In the genomic region with DNA sequence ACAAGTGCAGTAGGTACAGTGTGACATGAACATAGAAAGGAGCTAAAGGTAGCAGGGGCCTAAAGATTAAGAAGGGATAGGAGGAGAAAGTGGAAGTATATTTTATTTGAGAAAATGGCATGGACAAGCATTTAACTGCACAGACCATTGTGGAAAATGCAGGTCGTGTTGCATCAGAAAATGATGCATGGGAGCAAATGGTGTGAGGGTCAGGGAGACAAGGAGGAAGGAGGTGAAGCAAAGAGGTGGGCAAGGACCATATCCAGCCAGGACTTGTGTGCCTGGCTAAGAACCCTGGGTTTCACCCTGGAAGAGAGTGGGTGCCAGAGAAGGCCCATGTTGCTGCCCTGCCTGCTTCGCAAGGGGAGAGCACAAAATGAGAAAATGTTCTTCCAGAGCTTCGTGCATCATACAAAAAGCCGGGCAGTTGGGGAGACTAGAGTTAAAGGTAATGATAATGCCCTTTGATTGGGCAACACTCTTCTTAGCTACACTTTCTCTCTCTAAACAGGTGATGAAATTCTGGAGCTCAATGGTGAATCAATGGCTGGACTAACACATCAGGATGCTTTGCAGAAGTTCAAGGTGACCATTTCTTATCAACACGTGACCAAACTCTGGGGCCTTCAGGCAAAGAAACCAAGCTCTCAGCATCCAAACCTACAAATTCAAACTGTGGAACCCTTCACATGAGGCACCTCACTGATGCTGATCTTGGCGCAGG, we compare ENCODE assay signal across 1 cellular context.
TF ChIP-seq lines count a peak whose summit lies in the region.

No MANE protein-coding gene starts in this region.

TF ChIP-seq in IMR-90, 13 proteins besides CTCF, POLR2A, EP300 and RAD21:
- peak; percentile 13; the same call in 1 of the 2 replicates for TF ChIP-seq CEBPB (IDR thresholded peaks at IDR 0.05; ENCODE audit: low read depth, low read length)
- TF ChIP-seq, protein P1, sequence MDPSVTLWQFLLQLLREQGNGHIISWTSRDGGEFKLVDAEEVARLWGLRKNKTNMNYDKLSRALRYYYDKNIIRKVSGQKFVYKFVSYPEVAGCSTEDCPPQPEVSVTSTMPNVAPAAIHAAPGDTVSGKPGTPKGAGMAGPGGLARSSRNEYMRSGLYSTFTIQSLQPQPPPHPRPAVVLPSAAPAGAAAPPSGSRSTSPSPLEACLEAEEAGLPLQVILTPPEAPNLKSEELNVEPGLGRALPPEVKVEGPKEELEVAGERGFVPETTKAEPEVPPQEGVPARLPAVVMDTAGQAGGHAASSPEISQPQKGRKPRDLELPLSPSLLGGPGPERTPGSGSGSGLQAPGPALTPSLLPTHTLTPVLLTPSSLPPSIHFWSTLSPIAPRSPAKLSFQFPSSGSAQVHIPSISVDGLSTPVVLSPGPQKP (IDR thresholded peaks at IDR 0.05; ENCODE audit: borderline replicate concordance, low read depth, low read length) = no peak
